In genomic region chr1:218447010-218447689, GRCh38 we compare ENCODE assay signal across 27 cellular contexts.
DNase-seq lines count a peak whose midpoint lies in the region; ATAC-seq and TF ChIP-seq lines count a peak whose summit lies in the region.
"Had no signal": no experiment of that assay in that cellular context is flagged by ENCODE, and none has a peak within 500 bp of the region (broad histone marks: within the 10 kb centered on the region; RNA-seq: fewer than 3 reads in every experiment).

No MANE protein-coding gene starts in this region.

- H3K9me3 Mint-ChIP-seq in stimulated activated naive B cell treated with anti-CD40 and anti-IgM and Interleukin-4, amounts not matched to agents 10 μg/mL and 1 μg/mL and 100 μg/mL, for 72 hours: peaks cover 7 to 9% of the 10 kb centered on the region in 2 donors

- H3K27ac ChIP-seq in dorsolateral prefrontal cortex (peak overlapping the region in 30 of 59 donors; percentile 4 to 78 (median 46)), left ventricle myocardium inferior (replicated peaks) (peak overlapping the region; percentile 71), vagina (peak overlapping the region; percentile 41)
- H3K27ac ChIP-seq: body of pancreas, right lobe of liver had no signal

- DNase-seq in dorsolateral prefrontal cortex (no peak), left ventricle myocardium inferior (peak; percentile 26), sciatic nerve (ENCODE audit: low spot score) (no peak), vagina (ENCODE audit: extremely low spot score in 2 of 2) (no peak), erythroblast (lab: John Stamatoyannopoulos, UW) (no peak)
- no peak for DNase-seq in stimulated activated naive B cell treated with anti-CD40 and anti-IgM and Interleukin-4, amounts not matched to agents 10 μg/mL and 1 μg/mL and 100 μg/mL, for 72 hours
- DNase-seq: activated CD4-positive, alpha-beta T cell treated with anti-CD3 and anti-CD28 coated beads, Interleukin-2, amount 50 U/mL, for 4 hours; activated naive CD4-positive, alpha-beta T cell treated with Interleukin-2 at 50 U/mL for 16 hours; body of pancreas; COR-L47; GOT3; immature natural killer cell; mesendoderm; MG63; NCI-H1105 treated with DMSO at 0.1 percent for 48 hours; NCI-H2029; NCI-H524 treated with DMSO at 0.1 percent for 48 hours; NK-92 treated with Interleukin-12 subunit alpha and Interleukin-12 subunit beta, amount 100 ng/mL, for 24 hours; PC-3; right lobe of liver; SHP77; stimulated activated CD4-positive, alpha-beta T cell treated with anti-CD3 and anti-CD28 coated beads, Interleukin-4, amount 100 ng/mL, for 1 hour; T-helper 2 cell had no signal

- H3K27me3 ChIP-seq in dorsolateral prefrontal cortex: no peaks in the 10 kb centered on the region
- no peaks in the 10 kb centered on the region for H3K27me3 ChIP-seq in left ventricle myocardium inferior (ENCODE audit: low read depth)
- no peaks in the 10 kb centered on the region for H3K27me3 ChIP-seq in vagina
- H3K27me3 ChIP-seq: body of pancreas, MG63, right lobe of liver had no signal

- H3K4me1 ChIP-seq in left ventricle myocardium inferior (no peaks in the 10 kb centered on the region), vagina (peaks cover 8% of the 10 kb centered on the region)
- H3K4me1 ChIP-seq: body of pancreas, right lobe of liver had no signal

- H3K4me3 Mint-ChIP-seq in stimulated activated naive B cell treated with anti-CD40 and anti-IgM and Interleukin-4, amounts not matched to agents 10 μg/mL and 1 μg/mL and 100 μg/mL, for 72 hours: no peak overlapping the region
- H3K4me3 Mint-ChIP-seq: immature natural killer cell, neural crest cell had no signal

- H3K36me3 ChIP-seq in left ventricle myocardium inferior: no peaks in the 10 kb centered on the region
- no peaks in the 10 kb centered on the region for H3K36me3 ChIP-seq in vagina
- H3K36me3 ChIP-seq: MG63, right lobe of liver had no signal

- TF ChIP-seq CTCF in dorsolateral prefrontal cortex (IDR thresholded peaks at IDR 0.05 in 54 of 56, conservative IDR thresholded peaks at IDR 0.05 in 2 of 56; ENCODE audit: low read depth in 1 of 56, partially characterized antibody in 56 of 56) (no peak), left ventricle myocardium inferior (IDR thresholded peaks at IDR 0.05; ENCODE audit: borderline replicate concordance) (no peak), vagina (IDR thresholded peaks at IDR 0.05) (no peak)

- intact Hi-C loops in dorsolateral prefrontal cortex (cut with DNase I) (no loop called here), left ventricle myocardium inferior (cut with micrococcal nuclease) (no loop called here), sciatic nerve (cut with DNase I) (no loop called here), vagina (cut with DNase I) (no loop called here)

- no peak overlapping the region for H3K27ac Mint-ChIP-seq in stimulated activated naive B cell treated with anti-CD40 and anti-IgM and Interleukin-4, amounts not matched to agents 10 μg/mL and 1 μg/mL and 100 μg/mL, for 72 hours
- H3K27ac Mint-ChIP-seq: immature natural killer cell had no signal

- H3K4me1 Mint-ChIP-seq in stimulated activated naive B cell treated with anti-CD40 and anti-IgM and Interleukin-4, amounts not matched to agents 10 μg/mL and 1 μg/mL and 100 μg/mL, for 72 hours: no peaks in the 10 kb centered on the region
- H3K4me1 Mint-ChIP-seq: immature natural killer cell had no signal

- no peaks in the 10 kb centered on the region for H3K36me3 Mint-ChIP-seq in stimulated activated naive B cell treated with anti-CD40 and anti-IgM and Interleukin-4, amounts not matched to agents 10 μg/mL and 1 μg/mL and 100 μg/mL, for 72 hours
- H3K36me3 Mint-ChIP-seq: immature natural killer cell had no signal

- H3K27me3 Mint-ChIP-seq in stimulated activated naive B cell treated with anti-CD40 and anti-IgM and Interleukin-4, amounts not matched to agents 10 μg/mL and 1 μg/mL and 100 μg/mL, for 72 hours: peaks cover 6 to 7% of the 10 kb centered on the region in 2 donors

- TF ChIP-seq POLR2A in vagina (IDR thresholded peaks at IDR 0.05): no peak
- TF ChIP-seq POLR2A in erythroblast (IDR thresholded peaks at IDR 0.05; ENCODE audit: low read length): no peak

- H3K4me3 ChIP-seq in dorsolateral prefrontal cortex: no peak overlapping the region
- no peak overlapping the region for H3K4me3 ChIP-seq in left ventricle myocardium inferior
- no peak overlapping the region for H3K4me3 ChIP-seq in vagina
- H3K4me3 ChIP-seq: body of pancreas, K562, MG63, right lobe of liver had no signal

- H3K9me3 ChIP-seq in left ventricle myocardium inferior (replicated peaks) (no peaks in the 10 kb centered on the region), vagina (no peaks in the 10 kb centered on the region)
- H3K9me3 ChIP-seq: body of pancreas, right lobe of liver had no signal

- ATAC-seq in sciatic nerve: peak; percentile 75
- ATAC-seq in GM18873 (IDR thresholded peaks at IDR 0.05; ENCODE audit: low FRiP score, unreplicated experiment): no peak
- ATAC-seq in HG03342 (IDR thresholded peaks at IDR 0.05; ENCODE audit: unreplicated experiment): no peak
- ATAC-seq in stimulated activated naive B cell treated with anti-CD40 and anti-IgM and Interleukin-4, amounts not matched to agents 10 μg/mL and 1 μg/mL and 100 μg/mL, for 72 hours (replicated peaks): no peak
- ATAC-seq: body of pancreas, K562, PC-3, right lobe of liver had no signal
